Comparison of ENCODE assay signal across 26 cellular contexts in genomic region chr17:66447159-66447558, GRCh38.
DNase-seq lines count a peak whose midpoint lies in the region; ATAC-seq and TF ChIP-seq lines count a peak whose summit lies in the region.
"Had no signal": no experiment of that assay in that cellular context is flagged by ENCODE, and none has a peak within 500 bp of the region (broad histone marks: within the 10 kb centered on the region; RNA-seq: fewer than 3 reads in every experiment).

No MANE protein-coding gene starts in this region.

- peaks cover 12% of the 10 kb centered on the region for H3K36me3 Mint-ChIP-seq in activated naive CD4-positive, alpha-beta T cell treated with anti-CD3 and anti-CD28 coated beads, Interleukin-2, amount 50 U/mL, for 24 hours
- peaks cover 22% of the 10 kb centered on the region for H3K36me3 Mint-ChIP-seq in activated naive CD4-positive, alpha-beta T cell treated with anti-CD3 and anti-CD28 coated beads for 36 hours (ENCODE audit: low read depth)
- H3K36me3 Mint-ChIP-seq in Calu3 (ENCODE audit: insufficient read depth, unreplicated experiment) = peaks cover 21% of the 10 kb centered on the region
- H3K36me3 Mint-ChIP-seq in naive thymus-derived CD4-positive, alpha-beta T cell = peaks cover 13 to 37% (median 23%) of the 10 kb centered on the region in 5 donors

- no peak overlapping the region for H3K4me3 ChIP-seq in OCI-LY1 (ENCODE audit: low read depth, low read length, poor library complexity, severe bottlenecking)
- H3K4me3 ChIP-seq in naive thymus-derived CD4-positive, alpha-beta T cell (ENCODE audit: low read length) = no peak overlapping the region
- H3K4me3 ChIP-seq: BLaER1 treated with 17β-estradiol and CSF1 and Interleukin-3, amounts not matched to agents 10 nM and 100 nM; GM12878; GM23338; HAP-1; MG63; Peyer's patch; SK-N-MC had no signal

- peak overlapping the region; percentile 13; the same call in 1 of the 2 replicates for H3K4me2 ChIP-seq in OCI-LY1 (ENCODE audit: low read length)
- H3K4me2 ChIP-seq: GM23338 had no signal

- CTCF ChIA-PET in activated naive CD4-positive, alpha-beta T cell treated with anti-CD3 and anti-CD28 coated beads for 36 hours (lab: Charles Lee) = no interaction called here
- CTCF ChIA-PET in Calu3 (lab: Charles Lee) = no interaction called here
- CTCF ChIA-PET in naive thymus-derived CD4-positive, alpha-beta T cell (lab: Charles Lee) = no interaction called here

- no peak for ATAC-seq in naive thymus-derived CD4-positive, alpha-beta T cell
- ATAC-seq: GM12878, GM23338 had no signal

- no peaks in the 10 kb centered on the region for H3K27me3 Mint-ChIP-seq in activated naive CD4-positive, alpha-beta T cell treated with anti-CD3 and anti-CD28 coated beads, Interleukin-2, amount 50 U/mL, for 24 hours
- H3K27me3 Mint-ChIP-seq in activated naive CD4-positive, alpha-beta T cell treated with anti-CD3 and anti-CD28 coated beads for 36 hours (ENCODE audit: low read depth) = no peaks in the 10 kb centered on the region
- H3K27me3 Mint-ChIP-seq in Calu3 (ENCODE audit: unreplicated experiment) = no peaks in the 10 kb centered on the region
- no peaks in the 10 kb centered on the region for H3K27me3 Mint-ChIP-seq in naive thymus-derived CD4-positive, alpha-beta T cell
- H3K27me3 Mint-ChIP-seq: CD4-positive, alpha-beta memory T cell had no signal

- intact Hi-C loops in activated naive CD4-positive, alpha-beta T cell treated with anti-CD3 and anti-CD28 coated beads for 36 hours (cut with micrococcal nuclease) = no loop called here
- intact Hi-C loops in Calu3 (cut with micrococcal nuclease; ENCODE audit: unreplicated experiment) = no loop called here
- intact Hi-C loops in naive thymus-derived CD4-positive, alpha-beta T cell (cut with micrococcal nuclease) = no loop called here

- TF ChIP-seq CTCF in Calu3 (IDR thresholded peaks at IDR 0.05; ENCODE audit: unreplicated experiment) (no peak), OCI-LY1 (IDR thresholded peaks at IDR 0.05; ENCODE audit: low read length) (no peak)

- peak overlapping the region; percentile 71 for H3K27ac Mint-ChIP-seq in activated naive CD4-positive, alpha-beta T cell treated with anti-CD3 and anti-CD28 coated beads, Interleukin-2, amount 50 U/mL, for 24 hours
- H3K27ac Mint-ChIP-seq in activated naive CD4-positive, alpha-beta T cell treated with anti-CD3 and anti-CD28 coated beads for 36 hours = no peak overlapping the region
- H3K27ac Mint-ChIP-seq in Calu3 (ENCODE audit: unreplicated experiment) = peak overlapping the region; percentile 19
- H3K27ac Mint-ChIP-seq in naive thymus-derived CD4-positive, alpha-beta T cell = peak overlapping the region in 5 of 9 donors; percentile 26 to 80 (median 28)
- H3K27ac Mint-ChIP-seq: GM23338, HFFc6 had no signal

- no peak overlapping the region for H3K4me3 Mint-ChIP-seq in activated naive CD4-positive, alpha-beta T cell treated with anti-CD3 and anti-CD28 coated beads, Interleukin-2, amount 50 U/mL, for 24 hours
- no peak overlapping the region for H3K4me3 Mint-ChIP-seq in activated naive CD4-positive, alpha-beta T cell treated with anti-CD3 and anti-CD28 coated beads for 36 hours
- peak overlapping the region; percentile 39 for H3K4me3 Mint-ChIP-seq in Calu3 (ENCODE audit: low read depth, unreplicated experiment)
- peak overlapping the region in 2 of 10 donors; percentile 3 to 15 for H3K4me3 Mint-ChIP-seq in naive thymus-derived CD4-positive, alpha-beta T cell
- H3K4me3 Mint-ChIP-seq: GM23338, HFFc6 had no signal

- H3K4me1 ChIP-seq in OCI-LY1 (ENCODE audit: insufficient read depth, low read length, severe bottlenecking) = peaks cover 90% of the 10 kb centered on the region
- peaks cover 0 to 21% of the 10 kb centered on the region in 2 donors for H3K4me1 ChIP-seq in naive thymus-derived CD4-positive, alpha-beta T cell (ENCODE audit: control insufficient read depth in 2 of 2, insufficient read depth in 2 of 2, low read length in 2 of 2)
- H3K4me1 ChIP-seq: HAP-1, Peyer's patch had no signal

- peaks cover 91% of the 10 kb centered on the region for H3K4me1 Mint-ChIP-seq in activated naive CD4-positive, alpha-beta T cell treated with anti-CD3 and anti-CD28 coated beads, Interleukin-2, amount 50 U/mL, for 24 hours
- H3K4me1 Mint-ChIP-seq in activated naive CD4-positive, alpha-beta T cell treated with anti-CD3 and anti-CD28 coated beads for 36 hours (ENCODE audit: low read depth) = peaks cover 85% of the 10 kb centered on the region
- H3K4me1 Mint-ChIP-seq in Calu3 (ENCODE audit: low read depth, unreplicated experiment) = peaks cover 81% of the 10 kb centered on the region
- peaks cover 41 to 99% (median 92%) of the 10 kb centered on the region in 7 donors for H3K4me1 Mint-ChIP-seq in naive thymus-derived CD4-positive, alpha-beta T cell

- H3K36me3 ChIP-seq in OCI-LY1 (ENCODE audit: insufficient read depth, low read length) = peaks cover 30% of the 10 kb centered on the region
- H3K36me3 ChIP-seq in naive thymus-derived CD4-positive, alpha-beta T cell (ENCODE audit: control insufficient read depth in 2 of 3, insufficient read depth in 3 of 3, low read length in 3 of 3) = peaks cover 0 to 3% (median 0%) of the 10 kb centered on the region in 3 experiments
- H3K36me3 ChIP-seq: HAP-1, Peyer's patch had no signal

- H4K20me1 ChIP-seq in OCI-LY1 (ENCODE audit: insufficient read depth, low read length) = no peaks in the 10 kb centered on the region

- no peaks in the 10 kb centered on the region; the same call in 1 of the 2 replicates for H3K79me2 ChIP-seq in OCI-LY1 (ENCODE audit: insufficient read depth, low read length)

- H2AFZ ChIP-seq in OCI-LY1 (ENCODE audit: low read length) = no peak overlapping the region
- H2AFZ ChIP-seq: GM23338 had no signal

- no peak overlapping the region for H3K9ac ChIP-seq in OCI-LY1 (ENCODE audit: low read length)
- H3K9ac ChIP-seq: BLaER1 treated with 17β-estradiol and CSF1 and Interleukin-3, amounts not matched to agents 10 nM and 100 nM had no signal

- no peaks in the 10 kb centered on the region for H3K9me3 Mint-ChIP-seq in activated naive CD4-positive, alpha-beta T cell treated with anti-CD3 and anti-CD28 coated beads, Interleukin-2, amount 50 U/mL, for 24 hours
- no peaks in the 10 kb centered on the region for H3K9me3 Mint-ChIP-seq in activated naive CD4-positive, alpha-beta T cell treated with anti-CD3 and anti-CD28 coated beads for 36 hours
- H3K9me3 Mint-ChIP-seq in Calu3 (ENCODE audit: low read depth, unreplicated experiment) = no peaks in the 10 kb centered on the region
- no peaks in the 10 kb centered on the region for H3K9me3 Mint-ChIP-seq in naive thymus-derived CD4-positive, alpha-beta T cell
- H3K9me3 Mint-ChIP-seq: GM23338, HFFc6 had no signal

- no peak for DNase-seq in activated naive CD4-positive, alpha-beta T cell treated with anti-CD3 and anti-CD28 coated beads for 36 hours
- DNase-seq in Calu3 (no peak), NCI-H2227 (lab: John Stamatoyannopoulos, UW; ENCODE audit: unreplicated experiment) (no peak), AG08396 (ENCODE audit: low spot score) (no peak), NCI-H82 (lab: John Stamatoyannopoulos, UW) (no peak)
- DNase-seq in naive thymus-derived CD4-positive, alpha-beta T cell = no peak
- DNase-seq: AML-193; CD4-positive, alpha-beta memory T cell; HFFc6; KBM-7; MG63; NCI-H1105 treated with DMSO at 0.1 percent for 48 hours; NCI-H2029; NCI-H2227 treated with DMSO at 0.1 percent for 48 hours; NCI-H526 treated with DMSO at 0.1 percent for 48 hours; OCI-M1; SIG-M5; SW 1271 had no signal

- H3K27me3 ChIP-seq in OCI-LY1 (ENCODE audit: insufficient read depth, low read length) = no peaks in the 10 kb centered on the region
- H3K27me3 ChIP-seq in naive thymus-derived CD4-positive, alpha-beta T cell (ENCODE audit: control insufficient read depth in 2 of 2, insufficient read depth in 2 of 2, low read length in 2 of 2) = no peaks in the 10 kb centered on the region
- H3K27me3 ChIP-seq: BLaER1 treated with 17β-estradiol and CSF1 and Interleukin-3, amounts not matched to agents 10 nM and 100 nM; MG63; Peyer's patch had no signal

- no peaks in the 10 kb centered on the region for H3K9me2 ChIP-seq in OCI-LY1 (ENCODE audit: low read depth, low read length)

- H3F3A ChIP-seq in OCI-LY1 (ENCODE audit: insufficient read depth, low read length) = peaks cover 3% of the 10 kb centered on the region; the same call in 1 of the 2 replicates

- H3K9me3 ChIP-seq in OCI-LY1 (ENCODE audit: low read length) = peaks cover 9% of the 10 kb centered on the region
- H3K9me3 ChIP-seq in naive thymus-derived CD4-positive, alpha-beta T cell (ENCODE audit: control insufficient read depth in 2 of 3, low read length in 3 of 3) = no peaks in the 10 kb centered on the region
- H3K9me3 ChIP-seq: HAP-1, MG63, Peyer's patch had no signal

- POLR2A ChIA-PET in naive thymus-derived CD4-positive, alpha-beta T cell (lab: Charles Lee) = interaction anchor here (0.9 kb wide), 1 partner anchor 88 kb away, joined by 3 read pairs; no protein-coding TSS in a partner anchor

- no TSS peak for BruUV-seq in Calu3 (replicated peaks; lab: Mats Ljungman, UMichigan)

- peak overlapping the region; percentile 72 for H3K27ac ChIP-seq in OCI-LY1 (ENCODE audit: low read depth, low read length, poor library complexity, severe bottlenecking)
- no peak overlapping the region for H3K27ac ChIP-seq in naive thymus-derived CD4-positive, alpha-beta T cell (ENCODE audit: low read depth, low read length)
- H3K27ac ChIP-seq: BLaER1 treated with 17β-estradiol and CSF1 and Interleukin-3, amounts not matched to agents 10 nM and 100 nM; Peyer's patch; SK-N-MC had no signal
